ENCODE assay signal across 10 cellular contexts in the genomic region with DNA sequence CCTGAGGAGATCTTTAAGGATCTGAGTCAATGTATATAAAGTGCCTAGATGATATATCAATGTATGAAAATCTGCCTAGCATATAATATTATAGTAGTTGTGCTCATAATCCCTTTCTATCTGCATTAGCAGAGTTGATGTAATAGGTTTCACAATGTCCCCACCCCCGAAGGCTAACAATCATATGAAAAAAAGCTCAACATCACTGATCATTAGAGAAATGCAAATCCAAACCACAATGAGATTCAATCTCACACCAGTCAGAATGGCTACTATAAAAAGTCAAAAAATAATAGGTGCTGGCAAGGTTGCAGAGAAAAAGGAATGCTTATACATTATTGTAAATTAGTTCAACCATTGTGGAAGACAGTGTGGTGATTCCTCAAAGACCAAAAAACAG.
"Had no signal": no experiment of that assay in that cellular context is flagged by ENCODE, and none has a peak within 500 bp of the region (broad histone marks: within the 10 kb centered on the region; RNA-seq: fewer than 3 reads in every experiment).

No MANE protein-coding gene starts in this region.

- DNase-seq: GM23248, GOT3, H7, H9, HCEC 1CT, HFFc6 had no signal

- H3K4me3 Mint-ChIP-seq: GM23338, H9, HFFc6 had no signal

- H3K9ac ChIP-seq: GM23248 had no signal

- ATAC-seq: GM23338, HCT116 had no signal

- H3K4me3 ChIP-seq: GM23248, GM23338 had no signal

- H3K27ac Mint-ChIP-seq: GM23338, H9, HFFc6 had no signal

- H2AFZ ChIP-seq: GM23248, GM23338 had no signal

- FAIRE-seq: H1, H54 had no signal

- H3K4me2 ChIP-seq: GM23338 had no signal

- H3K9me3 Mint-ChIP-seq: GM23338 had no signal

- H3K27ac ChIP-seq: GM23248 had no signal
